8 cellular contexts compared by ENCODE assay signal in the genomic region with DNA sequence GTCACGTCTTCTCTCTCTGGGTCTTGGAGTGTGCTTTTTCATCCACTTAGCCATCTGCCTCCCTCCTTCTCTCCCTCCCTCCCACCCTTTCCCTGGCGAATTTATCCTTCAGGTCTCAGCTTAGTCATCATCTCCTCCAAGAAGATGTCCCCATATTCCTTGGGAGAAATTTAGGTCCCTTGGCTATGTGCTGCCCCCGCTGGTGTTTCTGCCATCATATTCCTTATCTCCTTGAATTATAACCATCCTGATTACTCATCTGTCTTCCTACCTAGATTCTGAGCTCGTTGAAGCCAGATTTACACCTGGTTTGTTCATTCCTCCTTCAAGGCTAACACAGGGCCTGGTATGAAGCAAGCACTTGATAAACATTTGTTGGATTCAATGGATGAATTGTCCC. TPM values are rescaled to one million over a fixed set of nuclear protein-coding genes. Genes with fewer than 3 reads are reported as not detected.
"Had no signal": no experiment of that assay in that cellular context is flagged by ENCODE, and none has a peak within 500 bp of the region (broad histone marks: within the 10 kb centered on the region; RNA-seq: fewer than 3 reads in every experiment).

No MANE protein-coding gene starts in this region.

- H3K4me3 ChIP-seq: GM23248, HAP-1 had no signal

- H3K36me3 ChIP-seq: HAP-1 had no signal

- H3K9me3 ChIP-seq: HAP-1 had no signal

- H3K4me1 Mint-ChIP-seq: IgD-negative memory B cell had no signal

- H3K9me3 Mint-ChIP-seq: HFFc6, IgD-negative memory B cell had no signal

- ATAC-seq: HCT116, HepG2 had no signal

- H3K4me3 Mint-ChIP-seq: HFFc6, IgD-negative memory B cell had no signal

- H3K27ac Mint-ChIP-seq: HFFc6, IgD-negative memory B cell had no signal

- H3K27ac ChIP-seq: GM23248 had no signal

- DNase-seq: GM23248, GOT3, H7, HFFc6 had no signal

- H3K9ac ChIP-seq: GM23248 had no signal

RNA-seq across cellular contexts. Expression of a gene that starts 5.0 kb away (rescaled TPM):
- polyA plus RNA-seq: IgD-negative memory B cell had no signal

RNA-seq across cellular contexts. Expression of a gene that starts 5.9 kb away (rescaled TPM):
- polyA plus RNA-seq: IgD-negative memory B cell had no signal
